In the genomic region with DNA sequence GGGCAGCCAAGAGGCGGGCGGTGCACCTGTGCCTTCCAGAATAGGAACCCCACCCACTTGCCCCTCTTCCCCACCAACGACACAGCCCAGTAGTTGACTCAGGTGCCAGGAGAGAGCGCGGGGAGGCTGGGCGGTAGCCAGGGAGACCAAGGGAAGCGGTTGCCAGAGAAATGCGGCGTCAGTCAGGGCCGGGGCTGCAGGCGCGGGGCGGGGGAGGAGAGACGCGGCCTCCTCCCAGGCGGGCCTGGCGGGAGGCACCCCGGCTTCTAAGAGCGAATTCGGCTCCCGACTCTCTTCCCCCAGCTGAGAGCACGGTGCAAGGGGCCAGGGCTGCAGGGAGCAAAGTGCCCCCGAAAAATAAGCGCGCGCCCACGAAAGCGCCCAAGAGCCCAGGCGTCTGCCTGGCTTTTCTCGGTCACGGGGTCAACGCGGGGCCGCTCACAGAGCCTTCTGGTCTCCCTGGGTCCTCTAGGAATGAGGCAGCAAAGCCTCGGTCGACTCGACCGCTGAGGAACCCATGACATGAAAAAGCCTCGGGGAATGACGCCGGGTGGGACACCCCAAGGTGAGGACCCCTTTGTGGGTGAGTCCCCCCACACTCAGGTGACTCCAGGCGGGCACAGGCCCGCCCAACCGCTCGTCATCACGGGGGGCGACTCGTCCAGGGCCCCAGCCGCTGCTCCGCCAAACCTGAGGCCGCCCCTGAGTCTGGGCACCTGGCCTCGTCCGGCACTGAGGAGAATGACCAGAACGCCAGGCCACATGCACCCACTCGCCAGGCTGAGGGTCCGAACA, we compare ENCODE assay signal across 8 cellular contexts. TPM values are rescaled to one million over a fixed set of nuclear protein-coding genes. Genes with fewer than 3 reads are reported as not detected.
DNase-seq lines count a peak whose midpoint lies in the region; ATAC-seq and TF ChIP-seq lines count a peak whose summit lies in the region.

No MANE protein-coding gene starts in this region.

- no peak for TF ChIP-seq CTCF in tibial nerve (IDR thresholded peaks at IDR 0.05)

- H3K36me3 Mint-ChIP-seq in activated T-cell treated with anti-CD3 and anti-CD28 coated beads, Interleukin-2, amount 50 U/mL, for 24 hours (ENCODE audit: low read depth), result no peaks in the 10 kb centered on the region
- H3K36me3 Mint-ChIP-seq in activated naive CD4-positive, alpha-beta T cell treated with anti-CD3 and anti-CD28 coated beads, Interleukin-2, amount 50 U/mL, for 24 hours, result no peaks in the 10 kb centered on the region

- H3K4me3 Mint-ChIP-seq in activated T-cell treated with anti-CD3 and anti-CD28 coated beads, Interleukin-2, amount 50 U/mL, for 24 hours, result peak overlapping the region; percentile 52
- peak overlapping the region; percentile 79 for H3K4me3 Mint-ChIP-seq in activated naive CD4-positive, alpha-beta T cell treated with anti-CD3 and anti-CD28 coated beads, Interleukin-2, amount 50 U/mL, for 24 hours

- no peaks in the 10 kb centered on the region for H3K36me3 ChIP-seq in tibial nerve

- TF ChIP-seq EP300 in tibial nerve (IDR thresholded peaks at IDR 0.05), result no peak

- peaks cover 0 to 41% (median 16%) of the 10 kb centered on the region in 4 donors for H3K4me1 ChIP-seq in tibial nerve

- no peaks in the 10 kb centered on the region for H3K9me3 Mint-ChIP-seq in activated T-cell treated with anti-CD3 and anti-CD28 coated beads, Interleukin-2, amount 50 U/mL, for 24 hours
- H3K9me3 Mint-ChIP-seq in activated naive CD4-positive, alpha-beta T cell treated with anti-CD3 and anti-CD28 coated beads, Interleukin-2, amount 50 U/mL, for 24 hours, result no peaks in the 10 kb centered on the region

- peaks cover 67% of the 10 kb centered on the region for H3K27me3 Mint-ChIP-seq in activated T-cell treated with anti-CD3 and anti-CD28 coated beads, Interleukin-2, amount 50 U/mL, for 24 hours
- peaks cover 27% of the 10 kb centered on the region for H3K27me3 Mint-ChIP-seq in activated naive CD4-positive, alpha-beta T cell treated with anti-CD3 and anti-CD28 coated beads, Interleukin-2, amount 50 U/mL, for 24 hours

- ATAC-seq in left colon (no peak), GM19351 (IDR thresholded peaks at IDR 0.05; ENCODE audit: unreplicated experiment) (no peak)

- no peak overlapping the region for H3K27ac Mint-ChIP-seq in activated T-cell treated with anti-CD3 and anti-CD28 coated beads, Interleukin-2, amount 50 U/mL, for 24 hours
- H3K27ac Mint-ChIP-seq in activated naive CD4-positive, alpha-beta T cell treated with anti-CD3 and anti-CD28 coated beads, Interleukin-2, amount 50 U/mL, for 24 hours, result no peak overlapping the region

- H3K27me3 ChIP-seq in tibial nerve, result peaks cover 0 to 20% of the 10 kb centered on the region in 2 donors

- 26 to 45% methylated on average over 18 to 50 of the region's 56 CpGs for WGBS in tibial nerve, 2 donors

- H3K9me3 ChIP-seq in tibial nerve, result no peaks in the 10 kb centered on the region

- peak; percentile 36 for DNase-seq in activated T-cell treated with anti-CD3 and anti-CD28 coated beads, Interleukin-2, amount 50 U/mL, for 24 hours
- DNase-seq in activated T-cell treated with anti-CD3 and anti-CD28 coated beads for 4 hours, result no peak
- DNase-seq in left kidney (ENCODE audit: low read depth, low spot score), result peak; percentile 76
- DNase-seq in tibial nerve (ENCODE audit: low spot score in 2 of 2), result no peak
- DNase-seq in left colon, result no peak
- no peak for DNase-seq in Kasumi-1 (lab: John Stamatoyannopoulos, UW)

- intact Hi-C loops in left colon (cut with DNase I, micrococcal nuclease), result no loop called here

- peaks cover 8% of the 10 kb centered on the region for H3K4me1 Mint-ChIP-seq in activated T-cell treated with anti-CD3 and anti-CD28 coated beads, Interleukin-2, amount 50 U/mL, for 24 hours (ENCODE audit: low read depth)
- H3K4me1 Mint-ChIP-seq in activated naive CD4-positive, alpha-beta T cell treated with anti-CD3 and anti-CD28 coated beads, Interleukin-2, amount 50 U/mL, for 24 hours, result peaks cover 4% of the 10 kb centered on the region

- H3K27ac ChIP-seq in tibial nerve, result peak overlapping the region; percentile 44 to 89 (median 62)

- H3K4me3 ChIP-seq in tibial nerve, result peak overlapping the region; percentile 40 to 82 (median 60)

- TF ChIP-seq POLR2A in tibial nerve (IDR thresholded peaks at IDR 0.05), result no peak

RNA-seq across cellular contexts. Expression of gene CPEB1, which starts 0.7 kb away (rescaled TPM):
- total RNA-seq in tibial nerve (10 to 100 TPM; 16.2 to 29.5 (median 23.0) TPM), left colon (1 to 10 TPM in 1 of 2 donors, under 1 TPM in 1; 0.58 to 2.5 TPM)

Comparison
In these comparisons a context has a peak if more than half of its experiments do, and no peak if none do; other contexts are left out.
1. DNase-seq: peak in activated T-cell treated with anti-CD3 and anti-CD28 coated beads, Interleukin-2, amount 50 U/mL, for 24 hours (single experiment) and left kidney (single experiment); none in activated T-cell treated with anti-CD3 and anti-CD28 coated beads for 4 hours (single experiment), tibial nerve (0 of 2), left colon (0 of 2) and Kasumi-1 (0 of 2).
2. RNA of gene CPEB1, which starts 0.7 kb away (total RNA-seq): 16.2 to 29.5 TPM in tibial nerve; 0.58 to 2.5 TPM in left colon; every median in the first group is over 4 times any median in the second.